In the genomic region with DNA sequence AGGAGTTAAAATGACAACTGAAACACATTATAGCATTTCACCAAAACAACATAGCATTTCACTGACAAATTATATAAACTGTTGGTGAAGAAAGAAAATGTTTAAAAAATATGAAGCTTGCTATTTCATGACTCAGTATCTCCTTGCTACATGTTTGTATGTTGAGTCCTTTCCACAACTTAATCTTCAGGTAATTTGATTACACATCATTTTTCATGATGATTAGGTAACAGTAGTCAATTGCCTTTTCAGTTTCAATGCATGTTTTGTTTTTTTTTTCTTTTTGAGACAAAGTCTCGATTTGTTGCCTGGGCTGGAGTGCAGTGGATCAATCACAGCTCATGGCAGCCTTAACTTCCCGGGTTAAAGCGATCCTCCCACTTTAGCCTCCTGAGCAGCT, we compare ENCODE assay signal across 10 cellular contexts.
"Had no signal": no experiment of that assay in that cellular context is flagged by ENCODE, and none has a peak within 500 bp of the region (broad histone marks: within the 10 kb centered on the region; RNA-seq: fewer than 3 reads in every experiment).

No MANE protein-coding gene starts in this region.

- H3K9me3 ChIP-seq: HAP-1 had no signal

- H2AFZ ChIP-seq: GM23248 had no signal

- H3K4me2 ChIP-seq: KMS-11 had no signal

- H3K27ac ChIP-seq: GM23248, HL-60, KMS-11 had no signal

- ATAC-seq: HCT116 had no signal

- H3K9ac ChIP-seq: GM23248, KMS-11 had no signal

- DNase-seq: GM23248, GOT3, H7, HFFc6, Karpas-422, KBM-7 had no signal

- H3K4me1 ChIP-seq: HAP-1 had no signal

- H3K4me3 ChIP-seq: GM23248, HAP-1 had no signal

- H3K36me3 ChIP-seq: HAP-1 had no signal
